10 cellular contexts compared by ENCODE assay signal in the genomic region with DNA sequence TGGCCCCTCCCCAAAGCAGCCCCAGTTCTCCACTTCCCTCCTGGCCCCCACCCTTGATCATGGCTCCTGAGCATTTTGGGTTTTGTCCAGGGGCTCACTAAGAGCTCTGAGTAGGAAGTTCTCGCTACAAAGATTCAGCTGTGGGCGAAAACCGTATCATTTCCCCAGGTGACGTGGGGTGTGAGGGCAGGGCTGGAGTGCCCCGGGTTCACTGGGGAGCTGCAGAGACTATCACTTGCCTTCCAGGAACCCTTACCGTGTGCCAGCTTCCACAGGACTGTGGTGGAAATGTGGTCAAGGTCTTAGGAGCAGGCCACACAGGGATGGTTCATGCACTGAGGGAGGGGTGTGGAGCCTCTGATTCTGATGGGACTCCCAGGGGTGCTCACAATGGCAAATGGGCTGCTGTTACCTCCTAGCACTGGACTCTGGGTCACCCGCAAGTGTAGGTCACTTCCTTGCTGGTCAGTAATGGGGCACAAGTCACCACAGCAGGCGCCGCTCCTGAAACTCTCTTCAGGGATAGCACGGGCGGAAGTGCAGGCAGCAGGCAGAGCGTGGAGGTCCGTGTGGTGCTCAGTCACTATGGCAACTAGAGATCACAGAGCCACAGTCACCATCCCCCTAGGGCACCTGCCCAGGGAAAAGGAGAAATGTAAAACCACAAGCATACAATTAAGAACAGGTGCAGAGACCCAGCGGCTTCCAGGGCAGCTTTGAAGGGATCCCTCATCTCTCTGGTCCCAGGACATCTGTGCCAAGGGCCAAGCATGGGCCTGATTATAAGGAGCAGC. TPM values are rescaled to one million over a fixed set of nuclear protein-coding genes. Genes with fewer than 3 reads are reported as not detected.
DNase-seq lines count a peak whose midpoint lies in the region; ATAC-seq and FAIRE-seq lines count a peak whose summit lies in the region.
"Had no signal": no experiment of that assay in that cellular context is flagged by ENCODE, and none has a peak within 500 bp of the region (broad histone marks: within the 10 kb centered on the region; RNA-seq: fewer than 3 reads in every experiment).

No MANE protein-coding gene starts in this region.

- FAIRE-seq in small intestine (lab: Jason Lieb, UNC) = no peak
- FAIRE-seq: colon had no signal

- H3K27ac ChIP-seq in small intestine (ENCODE audit: low read depth in 1 of 2, low read length in 1 of 2) = peak overlapping the region; percentile 94 to 95
- H3K27ac ChIP-seq: skin epidermis had no signal

- 32 to 44% (median 32%) methylated on average over 14 of the region's 14 CpGs for WGBS in small intestine, 3 donors

- DNase-seq in NCI-H187 (lab: John Stamatoyannopoulos, UW) = peak; percentile 69 to 70
- DNase-seq in activated T-cell treated with anti-CD3 and anti-CD28 coated beads, Interleukin-2, amount 50 U/mL, for 1 hour = peak; percentile 57
- DNase-seq in small intestine = peak; percentile 51
- DNase-seq in H7 = no peak
- DNase-seq in LoVo (ENCODE audit: low spot score) = no peak
- no peak for DNase-seq in amniotic stem cell (lab: John Stamatoyannopoulos, UW)

- no peaks in the 10 kb centered on the region for H3K27me3 ChIP-seq in small intestine (ENCODE audit: control insufficient read depth in 2 of 2, insufficient read depth in 2 of 2, low read length in 2 of 2)
- no peaks in the 10 kb centered on the region for H3K27me3 ChIP-seq in H7 (ENCODE audit: control insufficient read depth, insufficient read depth, low read length)

- H3K36me3 ChIP-seq in small intestine (ENCODE audit: control insufficient read depth in 2 of 2, insufficient read depth in 2 of 2, low read length in 2 of 2) (no peaks in the 10 kb centered on the region), H7 (replicated peaks; ENCODE audit: control insufficient read depth, insufficient read depth, low read length) (no peaks in the 10 kb centered on the region)

- H3K9me3 ChIP-seq in small intestine (ENCODE audit: control insufficient read depth, low read depth) = no peaks in the 10 kb centered on the region

- H3K4me3 ChIP-seq in small intestine (ENCODE audit: low read depth in 1 of 2, low read length in 2 of 2) (no peak overlapping the region), H7 (ENCODE audit: insufficient read depth, low read depth, low read length) (no peak overlapping the region)
- H3K4me3 ChIP-seq: skin epidermis had no signal

- ATAC-seq in GM18498 (IDR thresholded peaks at IDR 0.05; ENCODE audit: unreplicated experiment) = peak; percentile 60
- peak; percentile 60 for ATAC-seq in GM21786 (IDR thresholded peaks at IDR 0.05; ENCODE audit: unreplicated experiment)

- peaks cover 11 to 26% of the 10 kb centered on the region in 2 donors for H3K4me1 ChIP-seq in small intestine (ENCODE audit: control insufficient read depth in 2 of 2, insufficient read depth in 1 of 2, low read depth in 1 of 2, low read length in 1 of 2)

RNA-seq across cellular contexts. Expression of gene RSPH1, which starts 35.4 kb away (rescaled TPM):
- polyA plus RNA-seq in small intestine = 10 to 100 TPM in 2 of 3 donors, 1 to 10 TPM in 1; 3.8 to 14.1 (median 11.2) TPM
- total RNA-seq in H7 (2014; rRNA removed; shearing (Covaris generic)) = 0.15 TPM in 1 of 2 replicates, not detected in the other

RNA-seq across cellular contexts. Expression of gene SLC37A1, which starts 53.1 kb away (rescaled TPM):
- 10 to 100 TPM; 33.2 to 80.7 (median 42.0) TPM for polyA plus RNA-seq in small intestine
- 5.7 and 8.2 TPM in 2 replicates for total RNA-seq in H7 (2014; rRNA removed; shearing (Covaris generic))

RNA-seq across cellular contexts. Expression of gene UBASH3A, which starts 56.9 kb away (rescaled TPM):
- 1 to 10 TPM in 1 of 3 donors, under 1 TPM in 2; 0.42 to 2.4 (median 0.67) TPM for polyA plus RNA-seq in small intestine
- not detected in 2 replicates for total RNA-seq in H7 (2014; rRNA removed; shearing (Covaris generic))

Comparison
In these comparisons a context has a peak if more than half of its experiments do, and no peak if none do; other contexts are left out.
1. DNase-seq: peak in NCI-H187 (2 of 2), activated T-cell treated with anti-CD3 and anti-CD28 coated beads, Interleukin-2, amount 50 U/mL, for 1 hour (single experiment) and small intestine (single experiment); none in H7 (single experiment), LoVo (single experiment) and amniotic stem cell (single experiment).